In the genomic region with DNA sequence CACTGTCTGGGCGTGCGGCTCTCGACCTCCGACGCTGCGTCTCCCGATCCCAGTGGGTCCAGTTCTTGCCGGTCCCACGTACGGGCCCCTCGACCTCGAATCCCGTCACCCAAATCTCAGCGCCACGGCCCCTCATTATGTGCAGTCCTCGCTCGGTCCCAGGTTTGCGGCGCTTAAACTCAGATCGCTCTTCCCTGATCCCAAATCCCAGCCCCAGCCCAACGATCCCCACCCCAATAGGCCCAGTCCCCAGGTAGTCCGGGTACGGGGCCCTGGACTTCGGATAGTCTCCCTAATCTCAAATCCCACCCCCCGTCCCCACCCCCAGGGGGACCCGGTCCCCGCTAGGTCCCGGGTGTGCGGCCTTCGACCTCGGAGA, we compare ENCODE assay signal across 8 cellular contexts. TPM values are rescaled to one million over a fixed set of nuclear protein-coding genes. Genes with fewer than 3 reads are reported as not detected.
DNase-seq lines count a peak whose midpoint lies in the region; ATAC-seq and TF ChIP-seq lines count a peak whose summit lies in the region.

No MANE protein-coding gene starts in this region.

- peak overlapping the region; percentile 98 to 99 for H3K4me3 Mint-ChIP-seq in H9
- peak overlapping the region; percentile 94 for H3K4me3 Mint-ChIP-seq in activated naive CD8-positive, alpha-beta T cell treated with anti-CD3 and anti-CD28 coated beads for 36 hours

- peaks cover 2 to 3% of the 10 kb centered on the region in 2 experiments; a peak in 2 of 5 replicates for H3K9me3 Mint-ChIP-seq in H9
- no peaks in the 10 kb centered on the region for H3K9me3 Mint-ChIP-seq in activated naive CD8-positive, alpha-beta T cell treated with anti-CD3 and anti-CD28 coated beads for 36 hours

- H3K4me2 ChIP-seq in H9 (ENCODE audit: insufficient read depth, insufficient read length, low read length): peak overlapping the region; percentile 64

- H3K79me2 ChIP-seq in H9 (ENCODE audit: insufficient read depth, low read length): peaks cover 40% of the 10 kb centered on the region

- H4K5ac ChIP-seq in H9 (ENCODE audit: insufficient read length, low read depth, low read length): no peak overlapping the region

- peak overlapping the region; percentile 87 for H3K4me3 ChIP-seq in AG09309 (ENCODE audit: control insufficient read depth, low read depth, low read length)
- peak overlapping the region; percentile 80 to 91 (median 84) for H3K4me3 ChIP-seq in transverse colon

- no peak overlapping the region for H2BK12ac ChIP-seq in H9 (ENCODE audit: insufficient read length, low read depth, low read length)

- H3K27me3 ChIP-seq in H9 (ENCODE audit: insufficient read depth, low read length): no peaks in the 10 kb centered on the region
- H3K27me3 ChIP-seq in transverse colon: no peaks in the 10 kb centered on the region

- peak overlapping the region; percentile 86 for H3K18ac ChIP-seq in H9 (ENCODE audit: insufficient read length, low read depth, low read length)

- H3K36me3 ChIP-seq in transverse colon: no peaks in the 10 kb centered on the region

- no peaks in the 10 kb centered on the region for H4K20me1 ChIP-seq in H9 (ENCODE audit: control insufficient read depth, insufficient read depth, insufficient read length)

- no peak overlapping the region for H3K23ac ChIP-seq in H9 (ENCODE audit: insufficient read length, low read depth, low read length)

- H2BK5ac ChIP-seq in H9 (ENCODE audit: insufficient read length, low read length): no peak overlapping the region

- H3K27ac ChIP-seq in H9 (ENCODE audit: insufficient read length, low read depth, low read length) (no peak overlapping the region), transverse colon (peak overlapping the region; percentile 100)

- peak overlapping the region; percentile 63 for H3K9ac ChIP-seq in H9 (ENCODE audit: extremely low read depth, insufficient read length, low read length)

- peaks cover 4% of the 10 kb centered on the region for H3K23me2 ChIP-seq in H9 (ENCODE audit: insufficient read length, low read depth, low read length, poor library complexity, severe bottlenecking)

- peak overlapping the region; percentile 56 for H2BK120ac ChIP-seq in H9 (ENCODE audit: low read depth, low read length, poor library complexity, severe bottlenecking)

- TF ChIP-seq CTCF in AG09309 (IDR thresholded peaks at IDR 0.05; ENCODE audit: control insufficient read depth, insufficient read depth, low read depth, low read length, missing control alignments) (no peak), H9 (conservative IDR thresholded peaks at IDR 0.05) (no peak), transverse colon (IDR thresholded peaks at IDR 0.05) (peak in 1 of 5 experiments; percentile 12)

- no peak overlapping the region for H2BK15ac ChIP-seq in H9 (ENCODE audit: low read depth, low read length)

- no peak overlapping the region for H2BK20ac ChIP-seq in H9 (ENCODE audit: low read depth, low read length, poor library complexity, severe bottlenecking)

- H3K9me3 ChIP-seq in H9 (ENCODE audit: control insufficient read depth, low read depth, low read length): no peaks in the 10 kb centered on the region
- no peaks in the 10 kb centered on the region for H3K9me3 ChIP-seq in transverse colon

- WGBS in H9 (ENCODE audit: extremely low coverage, insufficient read length, low lambda C conversion rate): no CpG with 5 or more reads among the region's 31 CpGs
- WGBS in transverse colon (ENCODE audit: low coverage in 1 of 2), 2 donors: 0 to 1% methylated on average over 13 to 27 of the region's 31 CpGs

- H3K56ac ChIP-seq in H9 (ENCODE audit: insufficient read length, low read depth, low read length): no peak overlapping the region

- H3K27ac Mint-ChIP-seq in H9: peak overlapping the region; percentile 91 to 99 (median 99); a peak in 6 of 7 replicates
- peak overlapping the region; percentile 99 for H3K27ac Mint-ChIP-seq in activated naive CD8-positive, alpha-beta T cell treated with anti-CD3 and anti-CD28 coated beads for 36 hours

- peaks cover 22 to 36% of the 10 kb centered on the region in 2 experiments for H3K4me1 Mint-ChIP-seq in H9
- H3K4me1 Mint-ChIP-seq in activated naive CD8-positive, alpha-beta T cell treated with anti-CD3 and anti-CD28 coated beads for 36 hours: peaks cover 28% of the 10 kb centered on the region

- H4K91ac ChIP-seq in H9 (ENCODE audit: insufficient read length, low read depth, low read length): no peak overlapping the region

- peaks cover 1% of the 10 kb centered on the region; the same call in 1 of the 2 replicates for H3K27me3 Mint-ChIP-seq in H9 (ENCODE audit: low read depth)
- peaks cover 3% of the 10 kb centered on the region for H3K27me3 Mint-ChIP-seq in activated naive CD8-positive, alpha-beta T cell treated with anti-CD3 and anti-CD28 coated beads for 36 hours

- intact Hi-C loops in transverse colon (cut with DNase I; ENCODE audit: low total_unique reads): no loop called here

- H3T11ph ChIP-seq in H9 (ENCODE audit: low read length): no peak overlapping the region

- no peak for ATAC-seq in left lobe of liver
- ATAC-seq in HG03457 (IDR thresholded peaks at IDR 0.05; ENCODE audit: unreplicated experiment): no peak
- no peak for ATAC-seq in HG03354 (IDR thresholded peaks at IDR 0.05; ENCODE audit: poor library complexity, severe bottlenecking, unreplicated experiment)

- H3K4me1 ChIP-seq in H9 (ENCODE audit: insufficient read depth, low read length) (no peaks in the 10 kb centered on the region), transverse colon (peaks cover 12 to 41% (median 37%) of the 10 kb centered on the region in 4 donors)

- H3K14ac ChIP-seq in H9 (ENCODE audit: insufficient read depth, low read length): peak overlapping the region; percentile 69

- in situ Hi-C loops in transverse colon (cut with MboI; ENCODE audit: low pct_ligation_motif_present in 1 of 4, low pct_unique_long_range_greater_than_20kb in 1 of 4, low sequenced_read_pairs in 3 of 4): no loop called here

- H3K79me1 ChIP-seq in H9 (ENCODE audit: insufficient read depth, low read depth, low read length, poor library complexity, severe bottlenecking): no peaks in the 10 kb centered on the region

- H3K4ac ChIP-seq in H9 (ENCODE audit: low read depth, low read length): no peak overlapping the region; the same call in 1 of the 2 replicates

- no peak overlapping the region for H2AK5ac ChIP-seq in H9 (ENCODE audit: insufficient read length, low read length)

- peaks cover 2 to 22% (median 7%) of the 10 kb centered on the region in 3 experiments; a peak in 4 of 7 replicates for H3K36me3 Mint-ChIP-seq in H9 (ENCODE audit: insufficient read depth in 1 of 3, low read depth in 3 of 3)
- peaks cover 49% of the 10 kb centered on the region for H3K36me3 Mint-ChIP-seq in activated naive CD8-positive, alpha-beta T cell treated with anti-CD3 and anti-CD28 coated beads for 36 hours

- DNase-seq in AG09309 (ENCODE audit: low read depth) (no peak), H9 (no peak), left lobe of liver (ENCODE audit: low spot score) (peak; percentile 56), transverse colon (no peak), H4 (ENCODE audit: low spot score) (no peak)
- DNase-seq in activated naive CD8-positive, alpha-beta T cell treated with anti-CD3 and anti-CD28 coated beads for 36 hours: no peak

- no peak for TF ChIP-seq POLR2A in transverse colon (IDR thresholded peaks at IDR 0.05)

- TF ChIP-seq EP300 in transverse colon (IDR thresholded peaks at IDR 0.05; ENCODE audit: low read depth): no peak

- no peak overlapping the region for H4K8ac ChIP-seq in H9 (replicated peaks; ENCODE audit: insufficient read length, low read depth, low read length)

- H2AFZ ChIP-seq in H9 (ENCODE audit: low read length): no peak overlapping the region

RNA-seq across cellular contexts. Expression of gene HNRNPF, which starts 0.7 kb away (rescaled TPM):
- total RNA-seq in H9 (2021) (411 and 420 TPM in 2 replicates), left lobe of liver (118 TPM), transverse colon (100 to 1,000 TPM; 127 to 171 (median 155) TPM)
- total RNA-seq in activated naive CD8-positive, alpha-beta T cell treated with anti-CD3 and anti-CD28 coated beads for 36 hours: 100 to 1,000 TPM; 530 to 544 TPM
- 238 and 256 TPM in 2 replicates for total RNA-seq in H4 (2014; rRNA removed; shearing (Covaris generic))

RNA-seq across cellular contexts. Expression of gene ZNF487, which starts 28.6 kb away (rescaled TPM):
- 1.3 and 1.4 TPM in 2 replicates for total RNA-seq in H9 (2021)
- total RNA-seq in activated naive CD8-positive, alpha-beta T cell treated with anti-CD3 and anti-CD28 coated beads for 36 hours: 1 to 10 TPM; 2.4 to 2.9 TPM
- 1.8 TPM for total RNA-seq in left lobe of liver
- 10 to 100 TPM in 1 of 4 donors, 1 to 10 TPM in 3; 6.3 to 15.0 (median 7.9) TPM for total RNA-seq in transverse colon
- total RNA-seq in H4 (2014; rRNA removed; shearing (Covaris generic)): 0.66 and 1.4 TPM in 2 replicates

RNA-seq across cellular contexts. Expression of gene FXYD4, which starts 36.9 kb away (rescaled TPM):
- total RNA-seq in H9 (2021): not detected in 2 replicates
- total RNA-seq in activated naive CD8-positive, alpha-beta T cell treated with anti-CD3 and anti-CD28 coated beads for 36 hours: not detected
- total RNA-seq in left lobe of liver: not detected
- not detected for total RNA-seq in transverse colon
- not detected in 2 replicates for total RNA-seq in H4 (2014; rRNA removed; shearing (Covaris generic))
